In genomic region chr15:75031773-75032302, GRCh38 we compare ENCODE assay signal across 1 cellular context.
TF ChIP-seq lines count a peak whose summit lies in the region.

No MANE protein-coding gene starts in this region.

TF ChIP-seq in K562, 482 proteins besides CTCF, POLR2A, EP300 and RAD21:
- no peak for TF ChIP-seq ZNF609 (CRISPR knock-in tag; IDR thresholded peaks at IDR 0.05; ENCODE audit: borderline replicate concordance)
- TF ChIP-seq ETV1 (tag; conservative IDR thresholded peaks at IDR 0.05; ENCODE audit: low read depth), result no peak
- 0 out of 2 replicates have a peak, but pooled peaks have one; percentile 19 for TF ChIP-seq MAFG (tag; conservative IDR thresholded peaks at IDR 0.05)
- TF ChIP-seq POLR2AphosphoS5 (IDR thresholded peaks at IDR 0.05; ENCODE audit: control insufficient read depth, insufficient read depth, low read depth, low read length), result no peak
- peak; percentile 64 for TF ChIP-seq ZNF316 (IDR thresholded peaks at IDR 0.05)
- no peak for TF ChIP-seq E2F4 (CRISPR knock-in tag; IDR thresholded peaks at IDR 0.05; ENCODE audit: low read depth)
- no peak for TF ChIP-seq ZFP30 (CRISPR knock-in tag; IDR thresholded peaks at IDR 0.05; ENCODE audit: borderline replicate concordance)
- TF ChIP-seq HCFC1 (IDR thresholded peaks at IDR 0.05; ENCODE audit: low read depth, low read length), result no peak
- no peak for TF ChIP-seq ZNF830 (CRISPR knock-in tag; IDR thresholded peaks at IDR 0.05)
- TF ChIP-seq C11orf30 (IDR thresholded peaks at IDR 0.05; ENCODE audit: low read depth), result peak; percentile 53
- no peak for TF ChIP-seq MYC (IDR thresholded peaks at IDR 0.05; ENCODE audit: low read depth, low read length)
- no peak for TF ChIP-seq MYC (CRISPR knock-in tag; IDR thresholded peaks at IDR 0.05; ENCODE audit: borderline replicate concordance, low read depth)
- no peak for TF ChIP-seq CEBPG (CRISPR knock-in tag; IDR thresholded peaks at IDR 0.05)
- TF ChIP-seq CEBPG (tag; conservative IDR thresholded peaks at IDR 0.05 in 1 of 2, IDR thresholded peaks at IDR 0.05 in 1 of 2), result no peak
- TF ChIP-seq ATF4 (CRISPR knock-in tag; IDR thresholded peaks at IDR 0.05), result no peak
- no peak for TF ChIP-seq GTF2B (IDR thresholded peaks at IDR 0.05; ENCODE audit: extremely low read depth, insufficient read length)
TF ChIP-seq in K562: peak in this region for 3.
